8 cellular contexts compared by ENCODE assay signal in the genomic region with DNA sequence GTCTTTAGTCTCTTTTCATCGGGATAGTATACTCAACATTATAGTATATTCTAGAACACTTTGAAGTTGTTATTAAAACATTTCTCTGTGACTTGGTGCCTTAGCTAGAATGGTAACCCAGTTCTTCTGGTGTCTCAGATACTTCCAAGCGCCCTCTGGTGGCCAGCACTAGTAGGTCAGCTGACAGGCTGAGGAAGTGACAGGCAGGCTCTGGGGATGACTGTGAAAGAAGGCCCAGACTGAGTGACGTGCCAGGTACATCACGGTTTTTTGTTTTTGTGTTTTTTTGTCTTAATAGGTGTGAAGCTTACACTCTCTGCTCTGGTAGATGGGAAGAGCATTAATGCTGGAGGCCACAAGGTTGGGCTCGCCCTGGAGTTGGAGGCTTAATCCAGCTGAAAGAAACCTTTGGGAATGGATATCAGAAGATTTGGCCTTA. TPM values are rescaled to one million over a fixed set of nuclear protein-coding genes. Genes with fewer than 3 reads are reported as not detected.
A peak's percentile ranks its signal among the peaks of the same experiment; 100 is the strongest.
DNase-seq lines count a peak whose midpoint lies in the region; ATAC-seq and TF ChIP-seq lines count a peak whose summit lies in the region.

No MANE protein-coding gene starts in this region.

- peaks cover 64% of the 10 kb centered on the region for H3K36me3 ChIP-seq in HAP-1 (replicated peaks)
- H3K36me3 ChIP-seq in cardiac muscle cell, result peaks cover 24% of the 10 kb centered on the region

- peaks cover 24% of the 10 kb centered on the region for H3K4me1 ChIP-seq in HAP-1
- H3K4me1 ChIP-seq in cardiac muscle cell (ENCODE audit: low read depth), result peaks cover 11% of the 10 kb centered on the region

- peak; percentile 93 for TF ChIP-seq CTCF in cardiac muscle cell (IDR thresholded peaks at IDR 0.05; ENCODE audit: low read depth, low read length)

- peak; percentile 91 for DNase-seq in ELR (ENCODE audit: low read depth)
- DNase-seq in HAP-1 (ENCODE audit: low spot score in 2 of 2), result peak; percentile 77 to 93
- DNase-seq in NCI-H1048 (lab: John Stamatoyannopoulos, UW), result peak; percentile 30
- DNase-seq in SW480 (ENCODE audit: low spot score), result peak; percentile 72
- DNase-seq in activated naive CD8-positive, alpha-beta T cell treated with anti-CD3 and anti-CD28 coated beads, Interleukin-2, amount 10 ng/mL, durations not matched to agents 7 days and 5 days, result peak; percentile 90
- DNase-seq in cardiac muscle cell (ENCODE audit: low read depth in 1 of 2, low spot score in 1 of 2), result peak; percentile 89 to 92
- peak; percentile 79 for DNase-seq in renal cortical epithelial cell (ENCODE audit: low read depth)
- no peak for DNase-seq in NCI-H524 treated with DMSO at 0.1 percent for 48 hours (lab: John Stamatoyannopoulos, UW)

- H3K27me3 ChIP-seq in HAP-1 (ENCODE audit: low read depth), result no peaks in the 10 kb centered on the region
- H3K27me3 ChIP-seq in cardiac muscle cell, result no peaks in the 10 kb centered on the region

- H3K9me3 ChIP-seq in HAP-1 (no peaks in the 10 kb centered on the region), cardiac muscle cell (ENCODE audit: low read depth) (no peaks in the 10 kb centered on the region)

- peak overlapping the region; percentile 11 for H3K4me3 Mint-ChIP-seq in activated naive CD8-positive, alpha-beta T cell treated with anti-CD3 and anti-CD28 coated beads, Interleukin-2, amount 10 ng/mL, durations not matched to agents 7 days and 5 days

- H3K27me3 Mint-ChIP-seq in activated naive CD8-positive, alpha-beta T cell treated with anti-CD3 and anti-CD28 coated beads, Interleukin-2, amount 10 ng/mL, durations not matched to agents 7 days and 5 days, result no peaks in the 10 kb centered on the region

- peak; percentile 35 for ATAC-seq in activated naive CD8-positive, alpha-beta T cell treated with anti-CD3 and anti-CD28 coated beads, Interleukin-2, amount 10 ng/mL, durations not matched to agents 7 days and 5 days (ENCODE audit: low read depth)

- no peak overlapping the region for H3K4me3 ChIP-seq in HAP-1
- no peak overlapping the region for H3K4me3 ChIP-seq in cardiac muscle cell

- H3K4me1 Mint-ChIP-seq in activated naive CD8-positive, alpha-beta T cell treated with anti-CD3 and anti-CD28 coated beads, Interleukin-2, amount 10 ng/mL, durations not matched to agents 7 days and 5 days, result peaks cover 31% of the 10 kb centered on the region

- in situ Hi-C loops in HAP-1 (cut with MboI; ENCODE audit: low sequenced_read_pairs), result loop anchor here (10.0 kb wide), 1 partner anchor 966 kb away; no protein-coding TSS in a partner anchor

- H3K9me3 Mint-ChIP-seq in activated naive CD8-positive, alpha-beta T cell treated with anti-CD3 and anti-CD28 coated beads, Interleukin-2, amount 10 ng/mL, durations not matched to agents 7 days and 5 days, result no peaks in the 10 kb centered on the region

- no peak overlapping the region for H3K27ac ChIP-seq in cardiac muscle cell

- POLR2A ChIA-PET in activated naive CD8-positive, alpha-beta T cell treated with anti-CD3 and anti-CD28 coated beads, Interleukin-2, amount 10 ng/mL, durations not matched to agents 7 days and 5 days (lab: Charles Lee), result interaction anchor here (0.6 to 7.5 kb wide), 7 partner anchors 20 to 1256 kb away, joined by 3 to 97 read pairs (median 5); partner anchors contain the start of genes SAMD8 and VDAC2

- peaks cover 29% of the 10 kb centered on the region for H3K36me3 Mint-ChIP-seq in activated naive CD8-positive, alpha-beta T cell treated with anti-CD3 and anti-CD28 coated beads, Interleukin-2, amount 10 ng/mL, durations not matched to agents 7 days and 5 days

- peak overlapping the region; percentile 91 for H3K27ac Mint-ChIP-seq in activated naive CD8-positive, alpha-beta T cell treated with anti-CD3 and anti-CD28 coated beads, Interleukin-2, amount 10 ng/mL, durations not matched to agents 7 days and 5 days

RNA-seq across cellular contexts. Expression of gene COMTD1, which starts 5.1 kb away (rescaled TPM):
- 10 to 100 TPM; 40.8 to 42.3 TPM for total RNA-seq in activated naive CD8-positive, alpha-beta T cell treated with anti-CD3 and anti-CD28 coated beads, Interleukin-2, amount 10 ng/mL, durations not matched to agents 7 days and 5 days
- total RNA-seq in cardiac muscle cell (40.7 and 66.1 TPM in 2 replicates), renal cortical epithelial cell (11.4 and 30.0 TPM in 2 replicates)
- 42.0 and 43.1 TPM in 2 replicates for polyA plus RNA-seq in cardiac muscle cell

RNA-seq across cellular contexts. Expression of gene VDAC2, which starts 20.0 kb away (rescaled TPM):
- 100 to 1,000 TPM; 123 to 125 TPM for total RNA-seq in activated naive CD8-positive, alpha-beta T cell treated with anti-CD3 and anti-CD28 coated beads, Interleukin-2, amount 10 ng/mL, durations not matched to agents 7 days and 5 days
- total RNA-seq in cardiac muscle cell (178 and 237 TPM in 2 replicates), renal cortical epithelial cell (244 and 245 TPM in 2 replicates)
- 363 and 376 TPM in 2 replicates for polyA plus RNA-seq in cardiac muscle cell
